In the genomic region with DNA sequence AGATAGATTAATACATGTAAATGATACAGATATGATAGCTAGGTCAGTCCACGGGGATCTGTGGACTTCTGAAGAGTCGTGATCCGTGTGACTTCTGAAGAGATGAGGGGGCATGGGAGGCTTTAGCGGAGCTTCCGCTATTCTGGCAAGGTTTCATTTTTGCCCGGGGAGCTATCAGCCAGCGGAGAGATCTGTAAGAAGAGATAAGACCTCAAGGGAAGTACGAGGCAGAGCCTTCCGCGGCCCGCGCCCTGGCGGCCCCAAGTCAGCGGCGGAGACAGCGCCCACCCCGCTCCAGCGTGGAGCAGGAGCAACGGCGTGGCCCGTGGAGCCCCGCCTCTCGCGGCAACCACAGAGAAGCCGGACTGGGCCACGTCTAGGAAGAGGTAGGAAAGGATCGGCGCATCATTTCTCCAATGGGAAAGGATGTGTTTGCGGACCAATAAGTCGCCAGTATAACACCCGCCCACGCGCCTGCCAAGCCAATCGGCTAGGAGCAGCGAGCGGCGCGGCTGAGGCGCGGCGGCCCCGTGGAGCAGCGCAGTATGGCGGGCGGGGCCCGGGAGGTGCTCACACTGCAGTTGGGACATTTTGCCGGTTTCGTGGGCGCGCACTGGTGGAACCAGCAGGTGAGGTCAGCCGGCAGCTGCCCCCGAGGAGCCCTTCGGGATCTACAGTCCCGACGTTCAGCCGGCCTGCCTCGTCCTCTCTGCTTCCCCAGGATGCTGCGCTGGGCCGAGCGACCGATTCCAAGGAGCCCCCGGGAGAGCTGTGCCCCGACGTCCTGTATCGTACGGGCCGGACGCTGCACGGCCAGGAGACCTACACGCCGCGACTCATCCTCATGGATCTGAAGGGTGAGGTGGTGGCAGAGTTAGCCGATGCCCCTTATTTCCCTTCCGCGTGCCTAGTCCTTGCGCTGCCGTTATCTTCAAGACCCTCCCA, we compare ENCODE assay signal across 8 cellular contexts. TPM values are rescaled to one million over a fixed set of nuclear protein-coding genes. Genes with fewer than 3 reads are reported as not detected.
DNase-seq lines count a peak whose midpoint lies in the region; ATAC-seq and TF ChIP-seq lines count a peak whose summit lies in the region.
"Not testable (repeated sequence)": the region's sequence is repeated elsewhere in the genome, so short reads cannot be mapped to it uniquely, and the experiment has no call there.

No MANE protein-coding gene starts in this region.

- H3K36me3 Mint-ChIP-seq in immature natural killer cell: not testable (repeated sequence)

- not testable (repeated sequence) for H3K9me3 Mint-ChIP-seq in immature natural killer cell

- H3K4me1 Mint-ChIP-seq in immature natural killer cell: not testable (repeated sequence)

- DNase-seq in AG08395 (ENCODE audit: low spot score) (peak; percentile 87), NCI-H2227 (lab: John Stamatoyannopoulos, UW; ENCODE audit: unreplicated experiment) (peak; percentile 97), cardiac fibroblast (ENCODE audit: low read depth in 2 of 2) (peak; percentile 98), immature natural killer cell (peak; percentile 84 to 88 (median 85)), smooth muscle cell of the brain vasculature (ENCODE audit: low read depth, low spot score) (peak; percentile 86)

- H3K27ac Mint-ChIP-seq in immature natural killer cell: peak overlapping the region; percentile 89 to 96 (median 94)

- H3K4me3 ChIP-seq in WI38 (ENCODE audit: low read depth, low read length): peak overlapping the region; percentile 71
- peak overlapping the region; percentile 66 to 70 for H3K4me3 ChIP-seq in cardiac fibroblast (replicated peaks in 1 of 2; ENCODE audit: low read depth in 2 of 2, low read length in 2 of 2)

- not testable (repeated sequence) for H3K27me3 Mint-ChIP-seq in immature natural killer cell (ENCODE audit: low read depth in 3 of 3)

- TF ChIP-seq CTCF in WI38 (IDR thresholded peaks at IDR 0.05; ENCODE audit: low read depth, low read length); cardiac fibroblast (IDR thresholded peaks at IDR 0.05; ENCODE audit: low read depth, low read length): not testable (repeated sequence)

- ATAC-seq in GM18909 (IDR thresholded peaks at IDR 0.05; ENCODE audit: poor library complexity, unreplicated experiment) (peak; percentile 93), HG03159 (IDR thresholded peaks at IDR 0.05; ENCODE audit: unreplicated experiment) (peak; percentile 90)

- H3K4me3 Mint-ChIP-seq in immature natural killer cell: peak overlapping the region; percentile 93 to 98 (median 98)

RNA-seq across cellular contexts. Expression of a gene that starts 56.7 kb away (rescaled TPM):
- 10 to 100 TPM; 75.5 to 88.1 (median 85.1) TPM for polyA plus RNA-seq in immature natural killer cell

RNA-seq across cellular contexts. Expression of a gene that starts 57.0 kb away (rescaled TPM):
- polyA plus RNA-seq in immature natural killer cell: 10 to 100 TPM; 21.3 to 59.2 (median 23.1) TPM

Comparison
In these comparisons a context has a peak if more than half of its experiments do, and no peak if none do; other contexts are left out.
1. Peak in every context shown above with its lines: DNase-seq, ATAC-seq and H3K4me3 ChIP-seq.